Comparison of ENCODE assay signal across 17 cellular contexts in genomic region chr18:76081536-76081935, GRCh38.
A peak's percentile ranks its signal among the peaks of the same experiment; 100 is the strongest.
DNase-seq lines count a peak whose midpoint lies in the region; ATAC-seq lines count a peak whose summit lies in the region.
"Had no signal": no experiment of that assay in that cellular context is flagged by ENCODE, and none has a peak within 500 bp of the region (broad histone marks: within the 10 kb centered on the region; RNA-seq: fewer than 3 reads in every experiment).

No MANE protein-coding gene starts in this region.

- H4K12ac ChIP-seq in trophoblast cell (ENCODE audit: low read depth, low read length), result no peak overlapping the region

- no peak overlapping the region for H2BK15ac ChIP-seq in mesendoderm (replicated peaks; ENCODE audit: low read depth)

- H3K18ac ChIP-seq in mesendoderm (ENCODE audit: low read length) (no peak overlapping the region), trophoblast cell (ENCODE audit: low read length) (no peak overlapping the region)

- no peak overlapping the region for H3K27ac Mint-ChIP-seq in activated CD4-positive, alpha-beta T cell treated with anti-CD3 and anti-CD28 coated beads for 36 hours
- H3K27ac Mint-ChIP-seq: B cell; CD4-positive, alpha-beta T cell; CD8-positive, alpha-beta T cell had no signal

- no peak overlapping the region for H3K4me3 ChIP-seq in mesendoderm (ENCODE audit: low read length)
- H3K4me3 ChIP-seq in trophoblast cell (ENCODE audit: low read depth, low read length), result peak overlapping the region; percentile 18
- H3K4me3 ChIP-seq: A549; BLaER1 treated with 17β-estradiol and CSF1 and Interleukin-3, amounts not matched to agents 10 nM and 100 nM had no signal

- H3K9ac ChIP-seq in mesendoderm (ENCODE audit: low read length) (no peak overlapping the region), trophoblast cell (ENCODE audit: low read length) (no peak overlapping the region)
- H3K9ac ChIP-seq: BLaER1 treated with 17β-estradiol and CSF1 and Interleukin-3, amounts not matched to agents 10 nM and 100 nM had no signal

- H3K27me3 ChIP-seq in mesendoderm (ENCODE audit: insufficient read depth, low read length, poor library complexity) (no peaks in the 10 kb centered on the region), trophoblast cell (ENCODE audit: insufficient read depth, low read length) (no peaks in the 10 kb centered on the region)
- H3K27me3 ChIP-seq: BLaER1 treated with 17β-estradiol and CSF1 and Interleukin-3, amounts not matched to agents 10 nM and 100 nM had no signal

- no peak overlapping the region for H2BK120ac ChIP-seq in mesendoderm (ENCODE audit: low read depth, low read length)
- H2BK120ac ChIP-seq in trophoblast cell (ENCODE audit: insufficient read depth, low read length, poor library complexity), result no peak overlapping the region

- no peak overlapping the region for H4K5ac ChIP-seq in mesendoderm (ENCODE audit: low read length)

- H3K36me3 Mint-ChIP-seq in activated CD4-positive, alpha-beta T cell treated with anti-CD3 and anti-CD28 coated beads for 36 hours (ENCODE audit: low read depth), result no peaks in the 10 kb centered on the region
- H3K36me3 Mint-ChIP-seq: CD8-positive, alpha-beta T cell had no signal

- H3K36me3 ChIP-seq in mesendoderm (ENCODE audit: control insufficient read depth, insufficient read depth, low read length) (no peaks in the 10 kb centered on the region), trophoblast cell (ENCODE audit: control insufficient read depth in 1 of 2, insufficient read depth in 2 of 2, low read length in 2 of 2) (no peaks in the 10 kb centered on the region)
- H3K36me3 ChIP-seq: BLaER1 treated with 17β-estradiol and CSF1 and Interleukin-3, amounts not matched to agents 10 nM and 100 nM had no signal

- POLR2A ChIA-PET in activated CD4-positive, alpha-beta T cell treated with anti-CD3 and anti-CD28 coated beads for 36 hours (lab: Charles Lee), result no interaction called here

- ATAC-seq in activated CD4-positive, alpha-beta T cell treated with anti-CD3 and anti-CD28 coated beads for 36 hours, result no peak
- ATAC-seq: A549; CD8-positive, alpha-beta T cell had no signal

- H3K79me2 ChIP-seq in mesendoderm (ENCODE audit: control insufficient read depth, insufficient read depth, low read length) (no peaks in the 10 kb centered on the region), trophoblast cell (ENCODE audit: control insufficient read depth, insufficient read depth, low read length, poor library complexity) (no peaks in the 10 kb centered on the region)

- H3K4ac ChIP-seq in mesendoderm (ENCODE audit: low read depth, low read length) (no peak overlapping the region), trophoblast cell (ENCODE audit: low read depth, low read length) (no peak overlapping the region)

- no peak overlapping the region for H3K4me2 ChIP-seq in mesendoderm (ENCODE audit: low read length)
- H3K4me2 ChIP-seq in trophoblast cell (ENCODE audit: low read length), result no peak overlapping the region
- H3K4me2 ChIP-seq: A549; BLaER1 treated with 17β-estradiol and CSF1 and Interleukin-3, amounts not matched to agents 10 nM and 100 nM had no signal

- no peaks in the 10 kb centered on the region for H3K9me3 Mint-ChIP-seq in activated CD4-positive, alpha-beta T cell treated with anti-CD3 and anti-CD28 coated beads for 36 hours (ENCODE audit: low read depth)

- no peak overlapping the region for H3K14ac ChIP-seq in trophoblast cell (ENCODE audit: low read length)

- H2BK5ac ChIP-seq in mesendoderm (ENCODE audit: low read length) (no peak overlapping the region), trophoblast cell (ENCODE audit: low read depth, low read length, poor library complexity) (no peak overlapping the region)

- H3K9me3 ChIP-seq in trophoblast cell (ENCODE audit: insufficient read depth, low read depth, low read length), result peaks cover 12% of the 10 kb centered on the region
- H3K9me3 ChIP-seq: A549, Caco-2 had no signal

- H3K4me1 Mint-ChIP-seq in activated CD4-positive, alpha-beta T cell treated with anti-CD3 and anti-CD28 coated beads for 36 hours, result no peaks in the 10 kb centered on the region
- H3K4me1 Mint-ChIP-seq: B cell had no signal

- H2AK5ac ChIP-seq in mesendoderm (ENCODE audit: low read length) (no peak overlapping the region), trophoblast cell (ENCODE audit: low read length) (no peak overlapping the region)

- WGBS in mesendoderm (ENCODE audit: extremely low coverage, insufficient coverage, low lambda C conversion rate), result no CpG with 5 or more reads among the region's 12 CpGs
- WGBS in trophoblast cell (ENCODE audit: extremely low coverage, insufficient coverage, insufficient read length), result no CpG with 5 or more reads among the region's 12 CpGs

- peak; percentile 32 for DNase-seq in NCI-H146 (lab: John Stamatoyannopoulos, UW)
- no peak for DNase-seq in mesendoderm
- DNase-seq in trophoblast cell, result no peak
- DNase-seq in activated CD4-positive, alpha-beta T cell treated with anti-CD3 and anti-CD28 coated beads for 36 hours, result no peak
- no peak for DNase-seq in stimulated activated CD4-positive, alpha-beta T cell treated with anti-CD3 and anti-CD28 coated beads, Interleukin-12 subunit alpha, Interleukin-12 subunit beta, amount 100 ng/mL, for 4 hours
- DNase-seq: AML-193; Caco-2; Calu3; CD4-positive, alpha-beta T cell; CD8-positive, alpha-beta T cell; DMS79 treated with DMSO at 0.1 percent for 48 hours; GF-D8 had no signal

- H3K79me1 ChIP-seq in mesendoderm (ENCODE audit: low read length) (no peaks in the 10 kb centered on the region), trophoblast cell (ENCODE audit: low read length) (no peaks in the 10 kb centered on the region)

- H4K8ac ChIP-seq in mesendoderm (ENCODE audit: low read depth, low read length) (no peak overlapping the region), trophoblast cell (ENCODE audit: low read depth, low read length) (no peak overlapping the region)

- H3K4me1 ChIP-seq in mesendoderm (ENCODE audit: control insufficient read depth, low read depth, low read length) (no peaks in the 10 kb centered on the region), trophoblast cell (ENCODE audit: control insufficient read depth in 1 of 2, insufficient read depth in 2 of 2, low read length in 2 of 2) (no peaks in the 10 kb centered on the region)
- H3K4me1 ChIP-seq: A549; BLaER1 treated with 17β-estradiol and CSF1 and Interleukin-3, amounts not matched to agents 10 nM and 100 nM; Caco-2 had no signal

- H3K4me3 Mint-ChIP-seq in activated CD4-positive, alpha-beta T cell treated with anti-CD3 and anti-CD28 coated beads for 36 hours, result no peak overlapping the region
- H3K4me3 Mint-ChIP-seq: B cell; CD4-positive, alpha-beta T cell; CD8-positive, alpha-beta T cell had no signal

- no peak overlapping the region for H4K91ac ChIP-seq in trophoblast cell (ENCODE audit: low read depth, low read length)

- H3K23ac ChIP-seq in mesendoderm (ENCODE audit: low read length) (peak overlapping the region; percentile 24), trophoblast cell (ENCODE audit: low read length) (no peak overlapping the region)

- peaks cover 2% of the 10 kb centered on the region for H3K27me3 Mint-ChIP-seq in activated CD4-positive, alpha-beta T cell treated with anti-CD3 and anti-CD28 coated beads for 36 hours
- H3K27me3 Mint-ChIP-seq: B cell; CD4-positive, alpha-beta T cell had no signal

- no peak overlapping the region for H2AFZ ChIP-seq in trophoblast cell (ENCODE audit: insufficient read depth, low read length, poor library complexity)

- no peak overlapping the region for H2BK12ac ChIP-seq in trophoblast cell (ENCODE audit: low read length)

- intact Hi-C loops in activated CD4-positive, alpha-beta T cell treated with anti-CD3 and anti-CD28 coated beads for 36 hours (cut with DNase I, micrococcal nuclease), result no loop called here

- H3K27ac ChIP-seq in mesendoderm (ENCODE audit: low read depth, low read length), result no peak overlapping the region
- no peak overlapping the region for H3K27ac ChIP-seq in trophoblast cell (ENCODE audit: low read depth, low read length)
- H3K27ac ChIP-seq: 22Rv1; A549; BLaER1 treated with 17β-estradiol and CSF1 and Interleukin-3, amounts not matched to agents 10 nM and 100 nM; C4-2B had no signal

- CTCF ChIA-PET in activated CD4-positive, alpha-beta T cell treated with anti-CD3 and anti-CD28 coated beads for 36 hours (lab: Charles Lee), result interaction anchor here (0.7 kb wide), 1 partner anchor 277 kb away, joined by 4 read pairs; no protein-coding TSS in a partner anchor

- H3K56ac ChIP-seq in mesendoderm (ENCODE audit: low read length), result no peak overlapping the region
